Comparison of ENCODE assay signal across 9 cellular contexts in genomic region chr11:118290923-118291322, GRCh38. TPM values are rescaled to one million over a fixed set of nuclear protein-coding genes. Genes with fewer than 3 reads are reported as not detected.
DNase-seq lines count a peak whose midpoint lies in the region; ATAC-seq and TF ChIP-seq lines count a peak whose summit lies in the region.
"Had no signal": no experiment of that assay in that cellular context is flagged by ENCODE, and none has a peak within 500 bp of the region (broad histone marks: within the 10 kb centered on the region; RNA-seq: fewer than 3 reads in every experiment).

No MANE protein-coding gene starts in this region.

- TF ChIP-seq CTCF in NB4 (IDR thresholded peaks at IDR 0.05; ENCODE audit: low read depth, low read length): peak; percentile 32
- no peak for TF ChIP-seq CTCF in testis (IDR thresholded peaks at IDR 0.05)

- H3K4me3 ChIP-seq in NB4 (ENCODE audit: low read depth, low read length): no peak overlapping the region
- H3K4me3 ChIP-seq in testis: no peak overlapping the region

- no peaks in the 10 kb centered on the region for H3K27me3 Mint-ChIP-seq in activated naive CD4-positive, alpha-beta T cell treated with anti-CD3 and anti-CD28 coated beads for 36 hours (ENCODE audit: low read depth)

- no peak overlapping the region for H3K27ac Mint-ChIP-seq in activated naive CD4-positive, alpha-beta T cell treated with anti-CD3 and anti-CD28 coated beads for 36 hours

- H3K4me1 ChIP-seq in testis: no peaks in the 10 kb centered on the region

- no peaks in the 10 kb centered on the region for H3K36me3 ChIP-seq in testis (ENCODE audit: low read depth, missing control alignments)

- no peaks in the 10 kb centered on the region for H3K36me3 Mint-ChIP-seq in activated naive CD4-positive, alpha-beta T cell treated with anti-CD3 and anti-CD28 coated beads for 36 hours (ENCODE audit: low read depth)

- peak; percentile 11 for DNase-seq in NCI-H2029 (lab: John Stamatoyannopoulos, UW)
- no peak for DNase-seq in NCI-H2029 treated with DMSO at 0.1 percent for 48 hours (lab: John Stamatoyannopoulos, UW)
- peak; percentile 64 for DNase-seq in NB4 (ENCODE audit: low read depth)
- peak; percentile 74 for DNase-seq in activated naive CD4-positive, alpha-beta T cell treated with anti-CD3 and anti-CD28 coated beads for 36 hours
- DNase-seq in iPS-NIHi7 (ENCODE audit: extremely low spot score): peak; percentile 47
- peak; percentile 19 for DNase-seq in testis

- 39% methylated on average over 9 of the region's 9 CpGs for WGBS in testis, 2 donors

- H3K4me1 Mint-ChIP-seq in activated naive CD4-positive, alpha-beta T cell treated with anti-CD3 and anti-CD28 coated beads for 36 hours (ENCODE audit: low read depth): peaks cover 28% of the 10 kb centered on the region

- H3K4me3 Mint-ChIP-seq in activated naive CD4-positive, alpha-beta T cell treated with anti-CD3 and anti-CD28 coated beads for 36 hours: no peak overlapping the region

- TF ChIP-seq POLR2A in NB4 (IDR thresholded peaks at IDR 0.05; ENCODE audit: extremely low read depth, insufficient read length) (no peak), testis (IDR thresholded peaks at IDR 0.05) (no peak)

- ATAC-seq in GM21576 (IDR thresholded peaks at IDR 0.05; ENCODE audit: unreplicated experiment) (no peak), HG03135 (IDR thresholded peaks at IDR 0.05; ENCODE audit: unreplicated experiment) (no peak)

- H3K27me3 ChIP-seq in testis: no peaks in the 10 kb centered on the region

- H3K27ac ChIP-seq in testis: no peak overlapping the region

- H3K9me3 Mint-ChIP-seq in activated naive CD4-positive, alpha-beta T cell treated with anti-CD3 and anti-CD28 coated beads for 36 hours: peaks cover 2% of the 10 kb centered on the region

- CTCF ChIA-PET in activated naive CD4-positive, alpha-beta T cell treated with anti-CD3 and anti-CD28 coated beads for 36 hours (lab: Charles Lee): interaction anchor here (0.7 to 3.4 kb wide), 17 partner anchors 11 to 147 kb away, joined by 3 to 42 read pairs (median 4); partner anchors contain the start of gene CD3D

- no peaks in the 10 kb centered on the region for H3K9me3 ChIP-seq in testis

- intact Hi-C loops in activated naive CD4-positive, alpha-beta T cell treated with anti-CD3 and anti-CD28 coated beads for 36 hours (cut with micrococcal nuclease): loop anchor here (1.0 kb wide), 3 partner anchors 33 to 146 kb away; no protein-coding TSS in a partner anchor
- intact Hi-C loops in testis (cut with DNase I; ENCODE audit: low total_unique reads): no loop called here

RNA-seq across cellular contexts. Expression of gene CD3E, which starts 13.6 kb away (rescaled TPM):
- 100 to 1,000 TPM; 377 to 415 TPM for total RNA-seq in activated naive CD4-positive, alpha-beta T cell treated with anti-CD3 and anti-CD28 coated beads for 36 hours
- under 1 TPM in 1 of 2 donors, not detected in 1; 0.50 TPM for total RNA-seq in testis
- polyA plus RNA-seq in testis (ENCODE audit: insufficient read depth, low read depth, low replicate concordance): 6.1 TPM
- polyA plus RNA-seq: AG04450 had no signal

RNA-seq across cellular contexts. Expression of gene MPZL2, which starts 26.8 kb away (rescaled TPM):
- 10 to 100 TPM; 25.3 to 28.4 TPM for total RNA-seq in activated naive CD4-positive, alpha-beta T cell treated with anti-CD3 and anti-CD28 coated beads for 36 hours
- total RNA-seq in testis: 1 to 10 TPM; 1.7 to 3.0 TPM
- polyA plus RNA-seq in testis (ENCODE audit: insufficient read depth, low read depth, low replicate concordance): 4.2 TPM
- polyA plus RNA-seq: AG04450 had no signal

RNA-seq across cellular contexts. Expression of gene MPZL3, which starts 38.8 kb away (rescaled TPM):
- 10 to 100 TPM; 29.3 to 30.5 TPM for total RNA-seq in activated naive CD4-positive, alpha-beta T cell treated with anti-CD3 and anti-CD28 coated beads for 36 hours
- 1 to 10 TPM; 2.4 to 3.2 TPM for total RNA-seq in testis
- polyA plus RNA-seq in testis (ENCODE audit: insufficient read depth, low read depth, low replicate concordance): 3.4 TPM

RNA-seq across cellular contexts. Expression of gene CD3D, which starts 51.6 kb away (rescaled TPM):
- 100 to 1,000 TPM; 259 to 285 TPM for total RNA-seq in activated naive CD4-positive, alpha-beta T cell treated with anti-CD3 and anti-CD28 coated beads for 36 hours
- total RNA-seq in testis: 1 to 10 TPM in 1 of 2 donors, not detected in 1; 1.8 TPM
- polyA plus RNA-seq in testis (ENCODE audit: insufficient read depth, low read depth, low replicate concordance): 7.2 TPM
- polyA plus RNA-seq: AG04450 had no signal

RNA-seq across cellular contexts. Expression of gene CD3G, which starts 53.2 kb away (rescaled TPM):
- 100 to 1,000 TPM; 103 to 106 TPM for total RNA-seq in activated naive CD4-positive, alpha-beta T cell treated with anti-CD3 and anti-CD28 coated beads for 36 hours
- under 1 TPM; 0.08 to 0.99 TPM for total RNA-seq in testis
- 0.88 TPM for polyA plus RNA-seq in testis (ENCODE audit: insufficient read depth, low read depth, low replicate concordance)
- polyA plus RNA-seq: AG04450 had no signal

Comparison
In these comparisons a context has a peak if more than half of its experiments do, and no peak if none do; other contexts are left out.
1. RNA of gene CD3E, which starts 13.6 kb away (total RNA-seq): 377 to 415 TPM in activated naive CD4-positive, alpha-beta T cell treated with anti-CD3 and anti-CD28 coated beads for 36 hours; 0.50 TPM in testis; every median in the first group is over 100 times any median in the second.
2. RNA of gene MPZL2, which starts 26.8 kb away (total RNA-seq): 25.3 to 28.4 TPM in activated naive CD4-positive, alpha-beta T cell treated with anti-CD3 and anti-CD28 coated beads for 36 hours; 1.7 to 3.0 TPM in testis; every median in the first group is over 4 times any median in the second.
3. RNA of gene MPZL3, which starts 38.8 kb away (total RNA-seq): 29.3 to 30.5 TPM in activated naive CD4-positive, alpha-beta T cell treated with anti-CD3 and anti-CD28 coated beads for 36 hours; 2.4 to 3.2 TPM in testis; every median in the first group is over 4 times any median in the second.